8 cellular contexts compared by ENCODE assay signal in the genomic region with DNA sequence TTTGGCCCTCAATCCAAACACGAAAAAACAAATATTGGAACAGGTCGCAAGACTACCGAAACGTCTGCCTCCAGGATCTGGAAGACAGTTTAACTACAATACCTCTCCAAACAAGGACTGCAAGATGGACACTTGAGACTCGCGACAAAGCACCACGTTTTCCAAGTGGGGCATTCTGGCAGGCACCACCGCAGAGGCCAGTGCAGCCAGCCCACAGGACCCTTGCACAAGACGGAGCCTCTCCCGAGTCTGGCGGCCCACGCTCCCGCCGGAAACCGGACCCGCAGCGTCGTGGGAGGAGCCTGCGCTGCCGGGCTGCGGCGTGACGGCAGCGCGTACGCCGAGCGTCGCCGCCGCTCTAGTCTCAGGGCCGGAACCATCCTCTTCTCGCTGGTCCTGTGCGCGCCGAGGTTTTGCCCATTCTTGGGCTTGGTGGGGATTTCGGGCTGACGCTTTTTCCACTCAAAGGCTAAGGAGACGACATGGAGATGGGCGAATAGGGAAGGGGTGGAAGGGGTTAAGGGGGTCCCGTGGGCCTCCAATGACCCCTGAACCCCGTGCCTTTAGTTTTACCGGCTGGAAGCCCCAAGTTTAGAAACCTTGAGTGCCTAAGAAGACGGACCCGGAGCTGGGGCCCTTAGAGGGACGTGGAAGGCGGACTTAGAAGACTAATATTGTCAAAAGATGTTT. TPM values are rescaled to one million over a fixed set of nuclear protein-coding genes. Genes with fewer than 3 reads are reported as not detected.
DNase-seq lines count a peak whose midpoint lies in the region; ATAC-seq, FAIRE-seq and TF ChIP-seq lines count a peak whose summit lies in the region.

A gene (minus strand): TSS at position 283 of the 690 bp plus-strand sequence. CDS start 109 bp downstream, at position 174.

- peak; percentile 60 for DNase-seq in DMS153 treated with DMSO at 0.1 percent for 48 hours (lab: John Stamatoyannopoulos, UW; ENCODE audit: unreplicated experiment)
- peak; percentile 74 for DNase-seq in RCC 7860 (ENCODE audit: low spot score)
- peak; percentile 64 for DNase-seq in activated T-helper 1 cell treated with Interleukin-2 at 50 U/mL for 16 hours (ENCODE audit: low read depth)
- peak; percentile 76 to 80 for DNase-seq in fibroblast of lung (ENCODE audit: low read depth in 2 of 2)
- peak; percentile 58 to 81 (median 70) for DNase-seq in naive thymus-derived CD8-positive, alpha-beta T cell
- DNase-seq in stimulated activated naive CD4-positive, alpha-beta T cell (lab: John Stamatoyannopoulos, UW) = peak; percentile 41 to 71 (median 52)

- H3K9ac ChIP-seq in fibroblast of lung (ENCODE audit: insufficient read depth, low read length) = peak within 1 kb of the TSS; percentile 76

- ATAC-seq in GM21529 (IDR thresholded peaks at IDR 0.05; ENCODE audit: unreplicated experiment) = peak; percentile 99
- peak; percentile 97 to 99 for ATAC-seq in naive thymus-derived CD8-positive, alpha-beta T cell

- peaks cover 2% of the 10 kb centered on the region for H3K4me1 ChIP-seq in fibroblast of lung (ENCODE audit: control insufficient read depth, extremely low read depth, insufficient read depth, low read length)

- H3K36me3 Mint-ChIP-seq in IgD-negative memory B cell = peaks cover 3% of the 10 kb centered on the region
- H3K36me3 Mint-ChIP-seq in naive thymus-derived CD8-positive, alpha-beta T cell = peaks cover 9 to 11% (median 10%) of the 10 kb centered on the region in 3 donors

- no peaks in the 10 kb centered on the region for H3K9me3 ChIP-seq in fibroblast of lung (ENCODE audit: control insufficient read depth, insufficient read depth, low read depth, low read length)

- peaks cover 4% of the 10 kb centered on the region for H3K27me3 Mint-ChIP-seq in IgD-negative memory B cell
- H3K27me3 Mint-ChIP-seq in naive thymus-derived CD8-positive, alpha-beta T cell = peaks cover 4 to 25% (median 10%) of the 10 kb centered on the region in 5 donors

- no peak for TF ChIP-seq CTCF in fibroblast of lung (conservative IDR thresholded peaks at IDR 0.05 in 1 of 2, IDR thresholded peaks at IDR 0.05 in 1 of 2; ENCODE audit: low read depth in 1 of 2, low read length in 2 of 2)

- peaks cover 16 to 27% (median 19%) of the 10 kb centered on the region in 3 donors for H3K4me1 Mint-ChIP-seq in IgD-negative memory B cell
- peaks cover 15 to 40% (median 38%) of the 10 kb centered on the region in 4 donors for H3K4me1 Mint-ChIP-seq in naive thymus-derived CD8-positive, alpha-beta T cell

- H3K9me3 Mint-ChIP-seq in IgD-negative memory B cell = peaks cover 0 to 5% (median 0%) of the 10 kb centered on the region in 3 donors
- H3K9me3 Mint-ChIP-seq in naive thymus-derived CD8-positive, alpha-beta T cell = peaks cover 0 to 7% (median 0%) of the 10 kb centered on the region in 9 donors

- peak within 1 kb of the TSS; percentile 75 to 95 (median 89) for H3K4me3 ChIP-seq in fibroblast of lung (replicated peaks in 1 of 4; ENCODE audit: control extremely low read depth in 1 of 4, insufficient read depth in 1 of 4, low read depth in 3 of 4, low read length in 4 of 4)

- H3K27ac Mint-ChIP-seq in IgD-negative memory B cell = peak within 1 kb of the TSS; percentile 19 to 97 (median 93)
- peak within 1 kb of the TSS; percentile 94 to 99 (median 97) for H3K27ac Mint-ChIP-seq in naive thymus-derived CD8-positive, alpha-beta T cell

- H3K36me3 ChIP-seq in fibroblast of lung (ENCODE audit: control insufficient read depth, insufficient read depth, low read length) = no peaks in the 10 kb centered on the region

- POLR2A ChIA-PET in naive thymus-derived CD8-positive, alpha-beta T cell (lab: Charles Lee) = no interaction called here

- no peak for FAIRE-seq in RCC 7860 (lab: Jason Lieb, UNC)

- H3K4me3 Mint-ChIP-seq in IgD-negative memory B cell = peak within 1 kb of the TSS; percentile 88 to 99 (median 97)
- peak within 1 kb of the TSS; percentile 92 to 99 (median 96) for H3K4me3 Mint-ChIP-seq in naive thymus-derived CD8-positive, alpha-beta T cell

- peak within 1 kb of the TSS; percentile 84 for H3K27ac ChIP-seq in fibroblast of lung (ENCODE audit: insufficient read depth, low read length)

- H3K27me3 ChIP-seq in fibroblast of lung (ENCODE audit: control insufficient read depth, insufficient read depth, low read length) = no peaks in the 10 kb centered on the region

- H3K4me2 ChIP-seq in fibroblast of lung (ENCODE audit: extremely low read depth, insufficient read depth, low read length) = peak within 1 kb of the TSS; percentile 96

- no peaks in the 10 kb centered on the region for H4K20me1 ChIP-seq in fibroblast of lung (ENCODE audit: control insufficient read depth, extremely low read depth, insufficient read depth, low read length)

- H2AFZ ChIP-seq in fibroblast of lung (ENCODE audit: low read length) = peak within 1 kb of the TSS; percentile 99

- peaks cover 32% of the 10 kb centered on the region for H3K79me2 ChIP-seq in fibroblast of lung (ENCODE audit: control insufficient read depth, insufficient read depth, low read length)

RNA-seq across cellular contexts. Expression of the gene that starts here (rescaled TPM):
- polyA plus RNA-seq in IgD-negative memory B cell (16.9 TPM), fibroblast of lung (12.1 and 14.3 TPM in 2 replicates)
- total RNA-seq in fibroblast of lung = 18.8 and 22.9 TPM in 2 replicates
- 15.1 and 21.6 TPM in 2 replicates for polyA plus RNA-seq in fibroblast of lung (2012)
- 2.2 and 10.1 TPM in 2 replicates for polyA minus RNA-seq in fibroblast of lung (ENCODE audit: low replicate concordance)
- 10 to 100 TPM; 23.3 to 25.8 TPM for total RNA-seq in naive thymus-derived CD8-positive, alpha-beta T cell
- polyA plus RNA-seq in naive thymus-derived CD8-positive, alpha-beta T cell = 10 to 100 TPM; 18.7 to 25.7 (median 23.9) TPM

Comparison
In these comparisons a context has a peak if more than half of its experiments do, and no peak if none do; other contexts are left out.
1. Peak in every context shown above with its lines: DNase-seq, ATAC-seq, H3K4me3 ChIP-seq and H3K27ac ChIP-seq.